In the genomic region with DNA sequence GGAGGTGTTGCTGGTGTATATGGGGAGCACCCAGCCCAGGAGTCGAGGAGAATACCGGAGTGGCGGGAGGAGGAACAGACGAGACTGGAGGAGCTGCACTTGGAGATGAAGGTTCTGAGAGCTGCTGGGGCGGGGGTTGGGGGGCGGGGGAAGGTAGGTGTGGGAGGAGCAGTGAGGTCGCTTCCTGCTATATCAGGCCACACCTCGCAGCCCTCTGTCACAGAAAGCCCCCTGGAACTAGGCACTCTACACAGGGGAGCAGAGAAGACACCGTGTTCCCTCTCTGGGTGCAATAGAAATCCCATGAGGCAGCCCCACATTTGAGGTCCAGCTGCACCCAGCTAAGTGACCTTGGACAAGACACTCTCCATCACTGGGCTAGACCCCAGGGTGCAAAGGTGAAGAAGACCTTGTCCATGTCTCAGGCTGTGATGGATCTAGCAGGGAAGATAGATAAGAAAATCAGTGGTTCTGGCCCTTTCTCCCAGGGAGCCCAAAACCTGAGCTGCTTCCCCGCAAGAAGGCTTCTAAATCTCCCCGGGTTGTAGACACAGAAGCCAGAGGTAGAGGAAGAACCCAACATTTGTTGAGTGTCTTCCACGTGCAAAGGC, we compare ENCODE assay signal across 15 cellular contexts.
DNase-seq lines count a peak whose midpoint lies in the region; ATAC-seq lines count a peak whose summit lies in the region.
"Had no signal": no experiment of that assay in that cellular context is flagged by ENCODE, and none has a peak within 500 bp of the region (broad histone marks: within the 10 kb centered on the region; RNA-seq: fewer than 3 reads in every experiment).

No MANE protein-coding gene starts in this region.

- peaks cover 49% of the 10 kb centered on the region for H3K4me1 Mint-ChIP-seq in activated T-cell treated with anti-CD3 and anti-CD28 coated beads, Interleukin-2, amount 50 U/mL, for 24 hours (ENCODE audit: low read depth)
- peaks cover 40% of the 10 kb centered on the region for H3K4me1 Mint-ChIP-seq in T-helper 17 cell
- H3K4me1 Mint-ChIP-seq in effector memory CD8-positive, alpha-beta T cell (ENCODE audit: low read depth in 2 of 2) = peaks cover 30 to 37% of the 10 kb centered on the region in 2 donors

- H3K9me3 ChIP-seq in T-helper 17 cell (ENCODE audit: control insufficient read depth, low read length, poor library complexity, severe bottlenecking) = no peaks in the 10 kb centered on the region
- H3K9me3 ChIP-seq: MG63, tibial artery had no signal

- H3K36me3 Mint-ChIP-seq in activated T-cell treated with anti-CD3 and anti-CD28 coated beads, Interleukin-2, amount 50 U/mL, for 24 hours (ENCODE audit: low read depth) = peaks cover 47% of the 10 kb centered on the region
- no peaks in the 10 kb centered on the region for H3K36me3 Mint-ChIP-seq in T-helper 17 cell (ENCODE audit: low read depth)
- H3K36me3 Mint-ChIP-seq in effector memory CD8-positive, alpha-beta T cell (ENCODE audit: insufficient read depth) = no peaks in the 10 kb centered on the region

- H3K27me3 Mint-ChIP-seq in activated T-cell treated with anti-CD3 and anti-CD28 coated beads, Interleukin-2, amount 50 U/mL, for 24 hours = no peaks in the 10 kb centered on the region
- H3K27me3 Mint-ChIP-seq in T-helper 17 cell = no peaks in the 10 kb centered on the region
- no peaks in the 10 kb centered on the region for H3K27me3 Mint-ChIP-seq in effector memory CD8-positive, alpha-beta T cell

- H3K9me3 Mint-ChIP-seq in activated T-cell treated with anti-CD3 and anti-CD28 coated beads, Interleukin-2, amount 50 U/mL, for 24 hours = no peaks in the 10 kb centered on the region
- no peaks in the 10 kb centered on the region for H3K9me3 Mint-ChIP-seq in effector memory CD8-positive, alpha-beta T cell
- H3K9me3 Mint-ChIP-seq: nephron progenitor cell had no signal

- peak; percentile 38 for DNase-seq in activated T-cell treated with anti-CD3 and anti-CD28 coated beads, Interleukin-2, amount 50 U/mL, for 24 hours
- DNase-seq in activated T-cell treated with anti-CD3 and anti-CD28 coated beads for 4 hours = no peak
- DNase-seq in T-helper 17 cell = no peak
- DNase-seq in effector memory CD8-positive, alpha-beta T cell = no peak
- peak; percentile 57 for DNase-seq in stimulated activated naive CD8-positive, alpha-beta T cell treated with anti-CD3 and anti-CD28 coated beads, Interleukin-15, Interleukin-2, amounts not matched to agents 100 U/mL and 50 U/mL, for 24 hours
- no peak for DNase-seq in Right ventricle myocardium inferior (ENCODE audit: missing footprints)
- no peak for DNase-seq in amniotic stem cell (lab: John Stamatoyannopoulos, UW)
- no peak for DNase-seq in NCI-H2029 (lab: John Stamatoyannopoulos, UW)
- DNase-seq: activated CD4-positive, CD25-positive, alpha-beta regulatory T cell treated with anti-CD3 and anti-CD28 coated beads, Interleukin-2, amount 50 U/mL, for 72 hours; NCI-H187; NCI-H524 treated with DMSO at 0.1 percent for 48 hours; nephron progenitor cell; SW 1271; tibial artery had no signal

- ATAC-seq in T-helper 17 cell (peak; percentile 46), Right ventricle myocardium inferior (no peak)
- ATAC-seq in effector memory CD8-positive, alpha-beta T cell (replicated peaks) = peak; percentile 39
- ATAC-seq in stimulated activated naive CD8-positive, alpha-beta T cell treated with anti-CD3 and anti-CD28 coated beads, Interleukin-15, Interleukin-2, amounts not matched to agents 100 U/mL and 50 U/mL, for 24 hours = peak; percentile 7

- H3K4me3 Mint-ChIP-seq in activated T-cell treated with anti-CD3 and anti-CD28 coated beads, Interleukin-2, amount 50 U/mL, for 24 hours = peak overlapping the region; percentile 59
- H3K4me3 Mint-ChIP-seq in T-helper 17 cell = no peak overlapping the region
- H3K4me3 Mint-ChIP-seq in effector memory CD8-positive, alpha-beta T cell = no peak overlapping the region
- H3K4me3 Mint-ChIP-seq: nephron progenitor cell had no signal

- H3K27ac Mint-ChIP-seq in activated T-cell treated with anti-CD3 and anti-CD28 coated beads, Interleukin-2, amount 50 U/mL, for 24 hours = no peak overlapping the region
- H3K27ac Mint-ChIP-seq in T-helper 17 cell = peak overlapping the region; percentile 65
- peak overlapping the region in 1 of 2 donors; percentile 31 for H3K27ac Mint-ChIP-seq in effector memory CD8-positive, alpha-beta T cell
- H3K27ac Mint-ChIP-seq: nephron progenitor cell had no signal

- intact Hi-C loops in Right ventricle myocardium inferior (cut with DNase I) = no loop called here

Comparison
In these comparisons a context has a peak if more than half of its experiments do, and no peak if none do; other contexts are left out.
1. DNase-seq: peak in activated T-cell treated with anti-CD3 and anti-CD28 coated beads, Interleukin-2, amount 50 U/mL, for 24 hours (single experiment) and stimulated activated naive CD8-positive, alpha-beta T cell treated with anti-CD3 and anti-CD28 coated beads, Interleukin-15, Interleukin-2, amounts not matched to agents 100 U/mL and 50 U/mL, for 24 hours (single experiment); none in activated T-cell treated with anti-CD3 and anti-CD28 coated beads for 4 hours (single experiment), T-helper 17 cell (0 of 3), effector memory CD8-positive, alpha-beta T cell (0 of 3), Right ventricle myocardium inferior (single experiment), amniotic stem cell (single experiment) and NCI-H2029 (single experiment).